Comparison of ENCODE assay signal across 25 cellular contexts in genomic region chr6:67121115-67121514, GRCh38.
"Had no signal": no experiment of that assay in that cellular context is flagged by ENCODE, and none has a peak within 500 bp of the region (broad histone marks: within the 10 kb centered on the region; RNA-seq: fewer than 3 reads in every experiment).

No MANE protein-coding gene starts in this region.

- DNase-seq: activated CD4-positive, alpha-beta memory T cell treated with anti-CD3 and anti-CD28 coated beads for 36 hours; activated CD4-positive, alpha-beta T cell treated with anti-CD3 and anti-CD28 coated beads, Interleukin-2, amount 10 ng/mL, durations not matched to agents 7 days and 5 days; activated CD4-positive, CD25-positive, alpha-beta regulatory T cell; activated CD8-positive, alpha-beta memory T cell treated with anti-CD3 and anti-CD28 coated beads for 24 hours; activated effector memory CD4-positive, alpha-beta T cell treated with anti-CD3 and anti-CD28 coated beads, Interleukin-2, amount 50 U/mL, for 16 hours; activated naive CD4-positive, alpha-beta T cell treated with Interleukin-2 at 50 U/mL for 16 hours; activated T-cell treated with anti-CD3 and anti-CD28 coated beads, Interleukin-2, amount 50 U/mL, for 4 hours; caudate nucleus; colonic mucosa; Kasumi-1; NCI-H1048; NCI-H146; NCI-H187 treated with DMSO at 0.1 percent for 48 hours; NCI-H345; NCI-H510A; NCI-H69; NK-92 treated with Interleukin-12 subunit alpha and Interleukin-12 subunit beta, amount 100 ng/mL, for 24 hours; Peyer's patch; SHP77; T-helper 17 cell; T-helper 9 cell had no signal

- H3K9me3 ChIP-seq: breast epithelium, colonic mucosa, Peyer's patch had no signal

- H3K36me3 ChIP-seq: breast epithelium, colonic mucosa, Peyer's patch, SJSA1 had no signal

- H3K4me3 ChIP-seq: breast epithelium, colonic mucosa, Peyer's patch, SJSA1 had no signal

- H3K27me3 Mint-ChIP-seq: activated CD4-positive, alpha-beta memory T cell treated with anti-CD3 and anti-CD28 coated beads for 36 hours; activated CD4-positive, alpha-beta T cell treated with anti-CD3 and anti-CD28 coated beads, Interleukin-2, amount 10 ng/mL, durations not matched to agents 7 days and 5 days; T-helper 17 cell had no signal

- H3K27me3 ChIP-seq: breast epithelium, colonic mucosa, Peyer's patch, SJSA1 had no signal

- H3K27ac ChIP-seq: breast epithelium, colonic mucosa, Peyer's patch, SJSA1 had no signal

- H3K36me3 Mint-ChIP-seq: activated CD4-positive, alpha-beta memory T cell treated with anti-CD3 and anti-CD28 coated beads for 36 hours; activated naive CD4-positive, alpha-beta T cell treated with anti-CD3 and anti-CD28 coated beads, Interleukin-2, amount 50 U/mL, for 72 hours had no signal

- H3K4me3 Mint-ChIP-seq: activated CD4-positive, alpha-beta memory T cell treated with anti-CD3 and anti-CD28 coated beads for 36 hours; activated CD4-positive, alpha-beta T cell treated with anti-CD3 and anti-CD28 coated beads, Interleukin-2, amount 10 ng/mL, durations not matched to agents 7 days and 5 days; activated T-cell treated with anti-CD3 and anti-CD28 coated beads, Interleukin-2, amount 50 U/mL, for 4 hours; T-helper 17 cell had no signal

- H3K4me1 Mint-ChIP-seq: activated CD4-positive, alpha-beta T cell treated with anti-CD3 and anti-CD28 coated beads, Interleukin-2, amount 10 ng/mL, durations not matched to agents 7 days and 5 days; T-helper 17 cell had no signal

- FAIRE-seq: TTC549 had no signal

- H3K27ac Mint-ChIP-seq: activated CD4-positive, alpha-beta memory T cell treated with anti-CD3 and anti-CD28 coated beads for 36 hours; activated CD4-positive, alpha-beta T cell treated with anti-CD3 and anti-CD28 coated beads, Interleukin-2, amount 10 ng/mL, durations not matched to agents 7 days and 5 days; activated naive CD4-positive, alpha-beta T cell treated with anti-CD3 and anti-CD28 coated beads, Interleukin-2, amount 50 U/mL, for 72 hours; T-helper 17 cell had no signal

- ATAC-seq: activated naive CD4-positive, alpha-beta T cell treated with anti-CD3 and anti-CD28 coated beads, Interleukin-2, amount 50 U/mL, for 72 hours; activated T-cell treated with anti-CD3 and anti-CD28 coated beads, Interleukin-2, amount 50 U/mL, for 4 hours; T-helper 17 cell had no signal

- H3K4me1 ChIP-seq: breast epithelium, colonic mucosa, Peyer's patch, SJSA1 had no signal
